In the genomic region with DNA sequence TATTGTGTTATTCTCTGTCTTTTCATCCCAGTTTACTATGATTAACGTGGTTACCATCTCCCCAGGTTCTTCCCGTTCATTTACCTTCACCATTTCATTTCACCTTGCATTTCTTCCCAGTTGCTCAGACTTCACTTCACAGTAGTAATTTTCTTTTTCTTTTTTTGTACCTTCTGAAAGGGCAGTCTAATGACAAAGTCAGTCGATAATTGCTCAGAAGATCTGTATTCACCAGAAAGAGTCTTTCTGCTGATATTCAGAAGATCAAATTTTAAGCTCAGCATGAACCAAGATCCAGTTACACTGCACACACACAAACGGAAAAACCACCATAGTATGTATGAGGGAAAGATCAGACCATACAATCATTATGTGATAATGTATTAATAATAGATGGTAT, we compare ENCODE assay signal across 1 cellular context.
TF ChIP-seq lines count a peak whose summit lies in the region.

No MANE protein-coding gene starts in this region.

TF ChIP-seq in K562, 482 proteins besides CTCF, POLR2A, EP300 and RAD21 (continued from another document):
- TF ChIP-seq, protein P1, sequence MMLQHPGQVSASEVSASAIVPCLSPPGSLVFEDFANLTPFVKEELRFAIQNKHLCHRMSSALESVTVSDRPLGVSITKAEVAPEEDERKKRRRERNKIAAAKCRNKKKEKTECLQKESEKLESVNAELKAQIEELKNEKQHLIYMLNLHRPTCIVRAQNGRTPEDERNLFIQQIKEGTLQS (IDR thresholded peaks at IDR 0.05) = no peak
- TF ChIP-seq, protein P1 (CRISPR knock-in tag; conservative IDR thresholded peaks at IDR 0.05) = no peak
- TF ChIP-seq KLF10 (CRISPR knock-in tag; IDR thresholded peaks at IDR 0.05) (no peak), MYBL2 (IDR thresholded peaks at IDR 0.05; ENCODE audit: low read depth) (no peak), MYBL2 (CRISPR knock-in tag; IDR thresholded peaks at IDR 0.05; ENCODE audit: borderline replicate concordance) (no peak), L3MBTL2 (IDR thresholded peaks at IDR 0.05) (no peak), KDM4B (IDR thresholded peaks at IDR 0.05; ENCODE audit: borderline replicate concordance in 2 of 2, low read depth in 1 of 2) (no peak), ESRRB (CRISPR knock-in tag; IDR thresholded peaks at IDR 0.05; ENCODE audit: borderline replicate concordance) (0 out of 2 replicates have a peak, but pooled peaks have one; percentile 12), ZSCAN32 (CRISPR knock-in tag; IDR thresholded peaks at IDR 0.05) (no peak), FOXK1 (CRISPR knock-in tag; IDR thresholded peaks at IDR 0.05; ENCODE audit: borderline replicate concordance) (no peak), ARNT (IDR thresholded peaks at IDR 0.05) (no peak), XRCC5 (IDR thresholded peaks at IDR 0.05; ENCODE audit: low read depth, low read length) (no peak), ZSCAN29 (IDR thresholded peaks at IDR 0.05) (no peak), POLR2H (tag; IDR thresholded peaks at IDR 0.05; ENCODE audit: low read depth) (peak; percentile 56; the same call in 1 of the 2 replicates), EGR1 (conservative IDR thresholded peaks at IDR 0.05) (no peak), PRPF4 (IDR thresholded peaks at IDR 0.05; ENCODE audit: insufficient read depth, low read depth, low read length, poor library complexity, severe bottlenecking) (no peak)
- TF ChIP-seq, protein P2, sequence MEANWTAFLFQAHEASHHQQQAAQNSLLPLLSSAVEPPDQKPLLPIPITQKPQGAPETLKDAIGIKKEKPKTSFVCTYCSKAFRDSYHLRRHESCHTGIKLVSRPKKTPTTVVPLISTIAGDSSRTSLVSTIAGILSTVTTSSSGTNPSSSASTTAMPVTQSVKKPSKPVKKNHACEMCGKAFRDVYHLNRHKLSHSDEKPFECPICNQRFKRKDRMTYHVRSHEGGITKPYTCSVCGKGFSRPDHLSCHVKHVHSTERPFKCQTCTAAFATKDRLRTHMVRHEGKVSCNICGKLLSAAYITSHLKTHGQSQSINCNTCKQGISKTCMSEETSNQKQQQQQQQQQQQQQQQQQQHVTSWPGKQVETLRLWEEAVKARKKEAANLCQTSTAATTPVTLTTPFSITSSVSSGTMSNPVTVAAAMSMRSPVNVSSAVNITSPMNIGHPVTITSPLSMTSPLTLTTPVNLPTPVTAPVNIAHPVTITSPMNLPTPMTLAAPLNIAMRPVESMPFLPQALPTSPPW (CRISPR knock-in tag; IDR thresholded peaks at IDR 0.05) = 0 out of 2 replicates have a peak, but pooled peaks have one; percentile 26
- TF ChIP-seq, protein P3, sequence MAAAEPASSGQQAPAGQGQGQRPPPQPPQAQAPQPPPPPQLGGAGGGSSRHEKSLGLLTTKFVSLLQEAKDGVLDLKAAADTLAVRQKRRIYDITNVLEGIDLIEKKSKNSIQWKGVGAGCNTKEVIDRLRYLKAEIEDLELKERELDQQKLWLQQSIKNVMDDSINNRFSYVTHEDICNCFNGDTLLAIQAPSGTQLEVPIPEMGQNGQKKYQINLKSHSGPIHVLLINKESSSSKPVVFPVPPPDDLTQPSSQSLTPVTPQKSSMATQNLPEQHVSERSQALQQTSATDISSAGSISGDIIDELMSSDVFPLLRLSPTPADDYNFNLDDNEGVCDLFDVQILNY (CRISPR knock-in tag; IDR thresholded peaks at IDR 0.05) = no peak
- TF ChIP-seq, protein P4, sequence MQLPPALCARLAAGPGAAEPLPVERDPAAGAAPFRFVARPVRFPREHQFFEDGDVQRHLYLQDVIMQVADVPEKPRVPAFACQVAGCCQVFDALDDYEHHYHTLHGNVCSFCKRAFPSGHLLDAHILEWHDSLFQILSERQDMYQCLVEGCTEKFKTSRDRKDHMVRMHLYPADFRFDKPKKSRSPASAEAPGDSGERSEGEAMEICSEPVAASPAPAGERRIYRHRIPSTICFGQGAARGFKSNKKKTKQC (CRISPR knock-in tag; IDR thresholded peaks at IDR 0.05) = no peak
- TF ChIP-seq, protein P5, sequence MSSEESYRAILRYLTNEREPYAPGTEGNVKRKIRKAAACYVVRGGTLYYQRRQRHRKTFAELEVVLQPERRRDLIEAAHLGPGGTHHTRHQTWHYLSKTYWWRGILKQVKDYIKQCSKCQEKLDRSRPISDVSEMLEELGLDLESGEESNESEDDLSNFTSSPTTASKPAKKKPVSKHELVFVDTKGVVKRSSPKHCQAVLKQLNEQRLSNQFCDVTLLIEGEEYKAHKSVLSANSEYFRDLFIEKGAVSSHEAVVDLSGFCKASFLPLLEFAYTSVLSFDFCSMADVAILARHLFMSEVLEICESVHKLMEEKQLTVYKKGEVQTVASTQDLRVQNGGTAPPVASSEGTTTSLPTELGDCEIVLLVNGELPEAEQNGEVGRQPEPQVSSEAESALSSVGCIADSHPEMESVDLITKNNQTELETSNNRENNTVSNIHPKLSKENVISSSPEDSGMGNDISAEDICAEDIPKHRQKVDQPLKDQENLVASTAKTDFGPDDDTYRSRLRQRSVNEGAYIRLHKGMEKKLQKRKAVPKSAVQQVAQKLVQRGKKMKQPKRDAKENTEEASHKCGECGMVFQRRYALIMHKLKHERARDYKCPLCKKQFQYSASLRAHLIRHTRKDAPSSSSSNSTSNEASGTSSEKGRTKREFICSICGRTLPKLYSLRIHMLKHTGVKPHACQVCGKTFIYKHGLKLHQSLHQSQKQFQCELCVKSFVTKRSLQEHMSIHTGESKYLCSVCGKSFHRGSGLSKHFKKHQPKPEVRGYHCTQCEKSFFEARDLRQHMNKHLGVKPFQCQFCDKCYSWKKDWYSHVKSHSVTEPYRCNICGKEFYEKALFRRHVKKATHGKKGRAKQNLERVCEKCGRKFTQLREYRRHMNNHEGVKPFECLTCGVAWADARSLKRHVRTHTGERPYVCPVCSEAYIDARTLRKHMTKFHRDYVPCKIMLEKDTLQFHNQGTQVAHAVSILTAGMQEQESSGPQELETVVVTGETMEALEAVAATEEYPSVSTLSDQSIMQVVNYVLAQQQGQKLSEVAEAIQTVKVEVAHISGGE (CRISPR knock-in tag; IDR thresholded peaks at IDR 0.05) = no peak
